8 cellular contexts compared by ENCODE assay signal in the genomic region with DNA sequence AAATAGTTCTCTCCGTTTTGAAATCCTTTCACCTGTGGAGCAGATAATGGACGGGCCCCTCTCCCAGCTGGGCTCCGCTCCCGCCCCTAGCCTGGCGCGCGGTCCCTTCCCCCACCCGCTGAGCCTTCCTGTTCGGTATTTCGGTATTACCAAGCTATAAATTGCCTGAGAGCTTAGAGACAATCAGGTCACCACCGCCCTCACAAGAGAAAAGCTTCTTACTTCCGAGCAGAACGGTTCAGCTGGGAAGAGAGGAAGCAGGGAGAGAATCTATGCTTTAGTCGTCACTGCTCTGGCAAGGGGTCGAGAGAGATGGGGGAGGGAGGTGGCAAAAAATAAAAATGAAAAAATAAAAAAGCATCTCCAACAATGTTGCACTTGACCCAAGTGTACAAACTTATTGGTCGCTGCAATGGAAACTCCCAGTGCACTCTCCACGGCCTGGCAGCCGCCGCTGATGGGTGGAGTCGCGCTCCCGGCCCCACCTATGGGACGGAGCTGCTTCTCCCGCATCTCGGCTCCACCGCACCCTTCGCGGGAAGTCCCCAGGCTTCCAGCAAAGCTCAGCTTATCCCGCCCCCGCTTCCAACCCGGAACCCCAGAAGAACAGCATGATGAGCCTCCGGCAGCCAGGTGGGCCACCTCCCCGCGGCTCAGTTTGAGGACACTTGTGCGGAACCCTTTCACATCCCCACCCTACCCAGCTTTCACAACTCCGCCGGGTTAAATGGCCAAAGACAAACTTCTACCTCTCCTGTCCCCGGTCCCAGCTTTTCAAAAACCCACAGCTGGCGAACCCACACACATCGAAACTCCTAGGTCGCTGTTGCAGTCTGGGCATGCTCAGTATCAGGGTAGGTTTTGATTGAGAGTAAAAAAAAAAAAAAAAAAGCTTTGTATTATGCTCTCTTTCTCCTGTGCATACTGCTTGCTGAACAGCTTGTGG. TPM values are rescaled to one million over a fixed set of nuclear protein-coding genes. Genes with fewer than 3 reads are reported as not detected.
DNase-seq lines count a peak whose midpoint lies in the region; ATAC-seq and TF ChIP-seq lines count a peak whose summit lies in the region.

No MANE protein-coding gene starts in this region.

- H3K4me1 Mint-ChIP-seq in activated T-cell treated with anti-CD3 and anti-CD28 coated beads, Interleukin-2, amount 50 U/mL, for 4 hours (ENCODE audit: low read depth): no peaks in the 10 kb centered on the region
- H3K4me1 Mint-ChIP-seq in activated T-cell treated with anti-CD3 and anti-CD28 coated beads, Interleukin-2, amount 50 U/mL, for 24 hours (ENCODE audit: low read depth): peaks cover 5% of the 10 kb centered on the region

- TF ChIP-seq CTCF in thyroid gland (IDR thresholded peaks at IDR 0.05): no peak

- H3K27me3 Mint-ChIP-seq in activated T-cell treated with anti-CD3 and anti-CD28 coated beads, Interleukin-2, amount 50 U/mL, for 4 hours (ENCODE audit: low read depth): peaks cover 22% of the 10 kb centered on the region
- peaks cover 26% of the 10 kb centered on the region for H3K27me3 Mint-ChIP-seq in activated T-cell treated with anti-CD3 and anti-CD28 coated beads, Interleukin-2, amount 50 U/mL, for 24 hours

- H3K27ac Mint-ChIP-seq in activated T-cell treated with anti-CD3 and anti-CD28 coated beads, Interleukin-2, amount 50 U/mL, for 24 hours: no peak overlapping the region

- WGBS in thyroid gland, 2 donors: 2 to 3% methylated on average over 39 to 41 of the region's 41 CpGs

- no peaks in the 10 kb centered on the region for H3K36me3 ChIP-seq in thyroid gland

- intact Hi-C loops in thyroid gland (cut with DNase I): no loop called here

- no peak for DNase-seq in activated T-cell treated with anti-CD3 and anti-CD28 coated beads, Interleukin-2, amount 50 U/mL, for 4 hours
- DNase-seq in activated T-cell treated with anti-CD3 and anti-CD28 coated beads, Interleukin-2, amount 50 U/mL, for 24 hours: no peak
- DNase-seq in NCI-H345 treated with DMSO at 0.1 percent for 48 hours (lab: John Stamatoyannopoulos, UW; ENCODE audit: unreplicated experiment): peak; percentile 83
- peak; percentile 76 for DNase-seq in cerebellar cortex (ENCODE audit: low spot score)
- DNase-seq in left lobe of liver (ENCODE audit: low spot score): no peak
- DNase-seq in thyroid gland: peak; percentile 24 to 34
- DNase-seq in stimulated activated CD4-positive, alpha-beta T cell treated with anti-CD3 and anti-CD28 coated beads, Interleukin-2, amount 100 ng/mL, for 48 hours: no peak

- peak overlapping the region in 2 of 3 donors; percentile 19 to 32 for H3K4me3 ChIP-seq in thyroid gland (replicated peaks in 1 of 3)

- H3K4me3 Mint-ChIP-seq in activated T-cell treated with anti-CD3 and anti-CD28 coated beads, Interleukin-2, amount 50 U/mL, for 4 hours: peak overlapping the region; percentile 35
- no peak overlapping the region for H3K4me3 Mint-ChIP-seq in activated T-cell treated with anti-CD3 and anti-CD28 coated beads, Interleukin-2, amount 50 U/mL, for 24 hours

- H3K4me1 ChIP-seq in thyroid gland: peaks cover 2 to 20% of the 10 kb centered on the region in 2 donors

- peaks cover 7% of the 10 kb centered on the region for H3K9me3 Mint-ChIP-seq in activated T-cell treated with anti-CD3 and anti-CD28 coated beads, Interleukin-2, amount 50 U/mL, for 4 hours
- no peaks in the 10 kb centered on the region for H3K9me3 Mint-ChIP-seq in activated T-cell treated with anti-CD3 and anti-CD28 coated beads, Interleukin-2, amount 50 U/mL, for 24 hours

- H3K36me3 Mint-ChIP-seq in activated T-cell treated with anti-CD3 and anti-CD28 coated beads, Interleukin-2, amount 50 U/mL, for 4 hours (ENCODE audit: insufficient read depth): no peaks in the 10 kb centered on the region
- no peaks in the 10 kb centered on the region for H3K36me3 Mint-ChIP-seq in activated T-cell treated with anti-CD3 and anti-CD28 coated beads, Interleukin-2, amount 50 U/mL, for 24 hours (ENCODE audit: low read depth)

- H3K27me3 ChIP-seq in thyroid gland: peaks cover 4% of the 10 kb centered on the region

- no peak for ATAC-seq in activated T-cell treated with anti-CD3 and anti-CD28 coated beads, Interleukin-2, amount 50 U/mL, for 4 hours
- ATAC-seq in HG03066 (IDR thresholded peaks at IDR 0.05; ENCODE audit: low read depth, unreplicated experiment) (peak; percentile 47), left lobe of liver (peak; percentile 57)

- H3K9me3 ChIP-seq in thyroid gland: no peaks in the 10 kb centered on the region

- TF ChIP-seq POLR2A in thyroid gland (IDR thresholded peaks at IDR 0.05): no peak

- H3K27ac ChIP-seq in thyroid gland: no peak overlapping the region

RNA-seq across cellular contexts. Expression of gene SYT1, which starts 0.8 kb away (rescaled TPM):
- total RNA-seq in activated T-cell treated with anti-CD3 and anti-CD28 coated beads, Interleukin-2, amount 50 U/mL, for 4 hours: under 1 TPM in 1 of 3 donors, not detected in 2; 0.16 TPM
- total RNA-seq in left lobe of liver (0.91 TPM), thyroid gland (1 to 10 TPM in 2 of 4 donors, under 1 TPM in 2; 0.58 to 2.4 (median 1.2) TPM)

Comparison
In these comparisons a context has a peak if more than half of its experiments do, and no peak if none do; other contexts are left out.
1. ATAC-seq: peak in HG03066 (single experiment) and left lobe of liver (single experiment); none in activated T-cell treated with anti-CD3 and anti-CD28 coated beads, Interleukin-2, amount 50 U/mL, for 4 hours (0 of 2).
2. DNase-seq: peak in NCI-H345 treated with DMSO at 0.1 percent for 48 hours (single experiment), cerebellar cortex (single experiment) and thyroid gland (2 of 2); none in activated T-cell treated with anti-CD3 and anti-CD28 coated beads, Interleukin-2, amount 50 U/mL, for 4 hours (single experiment), activated T-cell treated with anti-CD3 and anti-CD28 coated beads, Interleukin-2, amount 50 U/mL, for 24 hours (single experiment), left lobe of liver (single experiment) and stimulated activated CD4-positive, alpha-beta T cell treated with anti-CD3 and anti-CD28 coated beads, Interleukin-2, amount 100 ng/mL, for 48 hours (0 of 2).